ENCODE assay signal across 12 cellular contexts in genomic region chr17:10197362-10197720, GRCh38. TPM values are rescaled to one million over a fixed set of nuclear protein-coding genes. Genes with fewer than 3 reads are reported as not detected.
DNase-seq lines count a peak whose midpoint lies in the region; ATAC-seq, FAIRE-seq and TF ChIP-seq lines count a peak whose summit lies in the region.
"Had no signal": no experiment of that assay in that cellular context is flagged by ENCODE, and none has a peak within 500 bp of the region (broad histone marks: within the 10 kb centered on the region; RNA-seq: fewer than 3 reads in every experiment).

No MANE protein-coding gene starts in this region.

- FAIRE-seq in HepG2 (lab: Jason Lieb, UNC): no peak

- H3K27me3 ChIP-seq in right lobe of liver: peaks cover 0 to 4% of the 10 kb centered on the region in 2 donors
- H3K27me3 ChIP-seq in HepG2 (ENCODE audit: control insufficient read depth in 1 of 2, insufficient read depth in 2 of 2, low read length in 2 of 2): no peaks in the 10 kb centered on the region
- H3K27me3 ChIP-seq in heart right ventricle: peaks cover 0 to 26% (median 12%) of the 10 kb centered on the region in 7 donors
- no peaks in the 10 kb centered on the region for H3K27me3 ChIP-seq in vagina

- H3K9me3 Mint-ChIP-seq in neural crest cell: no peaks in the 10 kb centered on the region

- H3K36me3 ChIP-seq in right lobe of liver: no peaks in the 10 kb centered on the region
- no peaks in the 10 kb centered on the region for H3K36me3 ChIP-seq in HepG2 (replicated peaks in 1 of 2; ENCODE audit: control insufficient read depth in 1 of 2, insufficient read depth in 2 of 2, low read length in 2 of 2)
- no peaks in the 10 kb centered on the region for H3K36me3 ChIP-seq in heart right ventricle
- no peaks in the 10 kb centered on the region for H3K36me3 ChIP-seq in vagina

- TF ChIP-seq CTCF in right lobe of liver (IDR thresholded peaks at IDR 0.05): no peak
- no peak for TF ChIP-seq CTCF in HepG2 (CRISPR knock-in tag; IDR thresholded peaks at IDR 0.05)
- TF ChIP-seq CTCF in heart right ventricle (IDR thresholded peaks at IDR 0.05): no peak
- TF ChIP-seq CTCF in neural crest cell (conservative IDR thresholded peaks at IDR 0.05): no peak
- no peak for TF ChIP-seq CTCF in vagina (IDR thresholded peaks at IDR 0.05)

- peaks cover 26% of the 10 kb centered on the region for H3K4me1 Mint-ChIP-seq in neural crest cell

- H3K4me3 Mint-ChIP-seq in neural crest cell: peak overlapping the region; percentile 82

- BruUV-seq in HepG2 (replicated peaks; lab: Mats Ljungman, UMichigan): no TSS peak

- H3K4me1 ChIP-seq in right lobe of liver (no peaks in the 10 kb centered on the region), HepG2 (ENCODE audit: insufficient read depth, low read length) (no peaks in the 10 kb centered on the region), heart right ventricle (peaks cover 0 to 38% (median 11%) of the 10 kb centered on the region in 9 donors), vagina (peaks cover 32% of the 10 kb centered on the region)

- TF ChIP-seq POLR2A in right lobe of liver (IDR thresholded peaks at IDR 0.05) (no peak), HepG2 (IDR thresholded peaks at IDR 0.05; ENCODE audit: insufficient read depth in 1 of 2, low read depth in 2 of 2, low read length in 2 of 2) (no peak), vagina (IDR thresholded peaks at IDR 0.05) (no peak)

- intact Hi-C loops in right lobe of liver (cut with DNase I) (no loop called here), HepG2 (cut with micrococcal nuclease; ENCODE audit: unreplicated experiment) (no loop called here), heart right ventricle (cut with DNase I) (loop anchor here in 4 of 10 donors (5.0 to 10.0 kb wide), 3 partner anchors 73 to 83 kb away; no protein-coding TSS in a partner anchor), vagina (cut with DNase I) (no loop called here), posterior vena cava (cut with DNase I) (no loop called here)

- CTCF ChIA-PET in HepG2 (lab: Yijun Ruan, JAX; ENCODE audit: low intra/inter-chr PET ratio, low total read pairs): no interaction called here

- ATAC-seq in right lobe of liver: peak in 2 of 4 donors; percentile 10 to 20
- ATAC-seq in HepG2: no peak
- peak; percentile 31 to 88 (median 72) for ATAC-seq in heart right ventricle
- no peak for ATAC-seq in stimulated activated naive CD8-positive, alpha-beta T cell treated with anti-CD3 and anti-CD28 coated beads, Interleukin-15, Interleukin-2, amounts not matched to agents 100 U/mL and 50 U/mL, for 24 hours
- ATAC-seq: activated CD4-positive, CD25-positive, alpha-beta regulatory T cell treated with anti-CD3 and anti-CD28 coated beads, Interleukin-2, amount 50 U/mL, for 24 hours had no signal

- WGBS in right lobe of liver (ENCODE audit: insufficient coverage, low coverage, low lambda C conversion rate, missing lambda C conversion rate): no CpG with 5 or more reads among the region's 11 CpGs
- 7% methylated on average over 2 of the region's 11 CpGs for WGBS in HepG2 (ENCODE audit: low lambda C conversion rate)
- 9 to 13% methylated on average over 11 of the region's 11 CpGs for WGBS in heart right ventricle, 2 donors

- no peaks in the 10 kb centered on the region for H3K9me3 ChIP-seq in right lobe of liver
- peaks cover 18% of the 10 kb centered on the region for H3K9me3 ChIP-seq in HepG2 (ENCODE audit: low read length)
- peaks cover 0 to 29% (median 13%) of the 10 kb centered on the region in 11 donors for H3K9me3 ChIP-seq in heart right ventricle
- peaks cover 14% of the 10 kb centered on the region for H3K9me3 ChIP-seq in vagina

- peaks cover 2% of the 10 kb centered on the region for H3K36me3 Mint-ChIP-seq in neural crest cell (ENCODE audit: low read depth)

- no peak overlapping the region for H2AFZ ChIP-seq in HepG2 (ENCODE audit: low read length)

- POLR2A ChIA-PET in HepG2 (lab: Yijun Ruan, JAX): no interaction called here

- H3K27ac Mint-ChIP-seq in neural crest cell (ENCODE audit: unreplicated experiment): no peak overlapping the region

- no peak for TF ChIP-seq EP300 in HepG2 (IDR thresholded peaks at IDR 0.05; ENCODE audit: low read depth in 2 of 2, low read length in 2 of 2)
- TF ChIP-seq EP300 in HepG2 (CRISPR knock-in tag; IDR thresholded peaks at IDR 0.05; ENCODE audit: borderline replicate concordance): no peak

- no peak overlapping the region for H3K9ac ChIP-seq in HepG2 (ENCODE audit: insufficient read depth, low read depth, low read length)

- H3K27ac ChIP-seq in right lobe of liver (no peak overlapping the region), HepG2 (ENCODE audit: extremely low read length, insufficient read depth, low read length) (no peak overlapping the region), heart right ventricle (peak overlapping the region in 6 of 10 donors; percentile 75 to 88 (median 80)), vagina (peak overlapping the region; percentile 67)

- H3K4me2 ChIP-seq in HepG2 (ENCODE audit: low read depth, low read length): no peak overlapping the region

- in situ Hi-C loops in HepG2 (cut with HindIII; ENCODE audit: extremely low pct_ligation_motif_present, low pct_unique_long_range_greater_than_20kb): no loop called here

- H3K79me2 ChIP-seq in HepG2 (ENCODE audit: insufficient read depth, low read length): no peaks in the 10 kb centered on the region

- no peak for TF ChIP-seq RAD21 in HepG2 (CRISPR knock-in tag; IDR thresholded peaks at IDR 0.05)

- DNase-seq in right lobe of liver (no peak), HepG2 (ENCODE audit: low spot score) (no peak), heart right ventricle (peak; percentile 36 to 61), neural crest cell (ENCODE audit: low read depth, low spot score) (no peak), vagina (ENCODE audit: extremely low spot score in 2 of 2) (no peak), posterior vena cava (ENCODE audit: low spot score) (no peak), D341Med (ENCODE audit: low spot score) (no peak)
- DNase-seq in stimulated activated naive CD8-positive, alpha-beta T cell treated with anti-CD3 and anti-CD28 coated beads, Interleukin-15, Interleukin-2, amounts not matched to agents 100 U/mL and 50 U/mL, for 24 hours: no peak
- DNase-seq: GOT3; NCI-H2029; stimulated activated CD4-positive, alpha-beta T cell treated with anti-CD3 and anti-CD28 coated beads, Interleukin-12 subunit alpha, Interleukin-12 subunit beta, amount 100 ng/mL, for 4 hours had no signal

- H3K27me3 Mint-ChIP-seq in neural crest cell (ENCODE audit: low read depth): peaks cover 73% of the 10 kb centered on the region

- H3K4me3 ChIP-seq in right lobe of liver (peak overlapping the region; percentile 28 to 51 (median 41)), HepG2 (replicated peaks in 1 of 3; ENCODE audit: insufficient read depth in 1 of 3, low read depth in 2 of 3, low read length in 3 of 3) (no peak overlapping the region), heart right ventricle (peak overlapping the region; percentile 62 to 78 (median 72)), vagina (peak overlapping the region; percentile 60 to 70)

- H4K20me1 ChIP-seq in HepG2 (ENCODE audit: insufficient read depth, low read length): no peaks in the 10 kb centered on the region

TF ChIP-seq in HepG2, 621 proteins besides CTCF, POLR2A, EP300 and RAD21 (continues in another document):
- TF ChIP-seq SOX13 (IDR thresholded peaks at IDR 0.05) (no peak), SOX13 (CRISPR knock-in tag; conservative IDR thresholded peaks at IDR 0.05 in 1 of 2, IDR thresholded peaks at IDR 0.05 in 1 of 2) (no peak), ZFP36L1 (CRISPR knock-in tag; IDR thresholded peaks at IDR 0.05) (no peak), ZNF639 (CRISPR knock-in tag; conservative IDR thresholded peaks at IDR 0.05) (no peak)

RNA-seq across cellular contexts. Expression of gene GAS7, which starts 1.1 kb away (rescaled TPM):
- 1 to 10 TPM; 1.6 to 7.1 (median 2.7) TPM for total RNA-seq in right lobe of liver
- 5.2 and 6.9 TPM in 2 replicates for total RNA-seq in HepG2 (2016; rRNA removed; fragmentation: Illumina TruSeq; extraction: Trizol)
- total RNA-seq in HepG2 (2016; cell fraction: cytosol; rRNA removed; fragmentation: Illumina TruSeq; extraction: Trizol; ENCODE audit: low read depth): 1.0 and 1.4 TPM in 2 replicates
- 4.7 and 6.1 TPM in 2 replicates for total RNA-seq in HepG2 (2016; cell fraction: insoluble cytoplasmic fraction; rRNA removed; fragmentation: Illumina TruSeq; extraction: Trizol)
- 3.3 and 4.7 TPM in 2 replicates for total RNA-seq in HepG2 (2016; cell fraction: membrane; rRNA removed; fragmentation: Illumina TruSeq; extraction: Trizol)
- 3.9 and 4.4 TPM in 2 replicates for total RNA-seq in HepG2 (2016; cell fraction: nucleus; rRNA removed; fragmentation: Illumina TruSeq; extraction: Trizol)
- polyA plus RNA-seq in HepG2 (2011; rRNA removed): 0.55 and 1.0 TPM in 2 replicates
- 0.29 and 0.79 TPM in 2 replicates for polyA plus RNA-seq in HepG2 (2011; cell fraction: cytosol; rRNA removed)
- 0.54 and 0.76 TPM in 2 replicates for polyA plus RNA-seq in HepG2 (2011; cell fraction: nucleus; rRNA removed)
- 0.34 and 0.36 TPM in 2 replicates for polyA plus RNA-seq in HepG2 (2012)
- polyA plus RNA-seq in HepG2 (2016; cell fraction: cytosol; fragmentation: Illumina TruSeq; extraction: Trizol; ENCODE audit: low read depth): 0.76 and 0.88 TPM in 2 replicates
- polyA plus RNA-seq in HepG2 (2016; cell fraction: insoluble cytoplasmic fraction; fragmentation: Illumina TruSeq; extraction: Trizol; ENCODE audit: low read depth): 3.5 and 3.7 TPM in 2 replicates
- polyA plus RNA-seq in HepG2 (2016; cell fraction: membrane; fragmentation: Illumina TruSeq; extraction: Trizol; ENCODE audit: low read depth): 2.3 and 3.5 TPM in 2 replicates
- 2.7 and 3.7 TPM in 2 replicates for polyA plus RNA-seq in HepG2 (2016; cell fraction: nucleus; fragmentation: Illumina TruSeq; extraction: Trizol; ENCODE audit: insufficient read depth, low read depth)
- polyA minus RNA-seq in HepG2 (2011; rRNA and poly(A)+ RNA removed; ENCODE audit: low replicate concordance): 2.3 and 4.2 TPM in 2 replicates
- 1.1 and 1.7 TPM in 2 replicates for polyA minus RNA-seq in HepG2 (2011; cell fraction: cytosol; rRNA and poly(A)+ RNA removed)
- polyA minus RNA-seq in HepG2 (2011; cell fraction: nucleus; rRNA and poly(A)+ RNA removed): 1.0 and 1.1 TPM in 2 replicates
- 100 to 1,000 TPM in 1 of 10 donors, 10 to 100 TPM in 9; 39.6 to 111 (median 67.7) TPM for total RNA-seq in heart right ventricle
- polyA plus RNA-seq in heart right ventricle: 10 to 100 TPM; 19.8 to 35.3 TPM
- total RNA-seq in neural crest cell: 72.7 and 84.8 TPM in 2 replicates
- 47.1 TPM for total RNA-seq in vagina
- total RNA-seq in posterior vena cava: 100 to 1,000 TPM in 1 of 2 donors, 10 to 100 TPM in 1; 70.6 to 190 TPM

Comparison
In these comparisons a context has a peak if more than half of its experiments do, and no peak if none do; other contexts are left out.
1. H3K4me3 ChIP-seq: peak in right lobe of liver (3 of 3), heart right ventricle (10 of 10) and vagina (2 of 2); none in HepG2 (0 of 3).
2. ATAC-seq: peak in heart right ventricle (8 of 8); none in HepG2 (single experiment) and stimulated activated naive CD8-positive, alpha-beta T cell treated with anti-CD3 and anti-CD28 coated beads, Interleukin-15, Interleukin-2, amounts not matched to agents 100 U/mL and 50 U/mL, for 24 hours (single experiment).
3. DNase-seq: peak in heart right ventricle (2 of 2); none in right lobe of liver (0 of 3), HepG2 (single experiment), neural crest cell (single experiment), vagina (0 of 2), posterior vena cava (single experiment), D341Med (single experiment) and stimulated activated naive CD8-positive, alpha-beta T cell treated with anti-CD3 and anti-CD28 coated beads, Interleukin-15, Interleukin-2, amounts not matched to agents 100 U/mL and 50 U/mL, for 24 hours (single experiment).
4. H3K27ac ChIP-seq: peak in heart right ventricle (6 of 10) and vagina (single experiment); none in right lobe of liver (0 of 3) and HepG2 (single experiment).